Comparison of ENCODE assay signal across 27 cellular contexts in the genomic region with DNA sequence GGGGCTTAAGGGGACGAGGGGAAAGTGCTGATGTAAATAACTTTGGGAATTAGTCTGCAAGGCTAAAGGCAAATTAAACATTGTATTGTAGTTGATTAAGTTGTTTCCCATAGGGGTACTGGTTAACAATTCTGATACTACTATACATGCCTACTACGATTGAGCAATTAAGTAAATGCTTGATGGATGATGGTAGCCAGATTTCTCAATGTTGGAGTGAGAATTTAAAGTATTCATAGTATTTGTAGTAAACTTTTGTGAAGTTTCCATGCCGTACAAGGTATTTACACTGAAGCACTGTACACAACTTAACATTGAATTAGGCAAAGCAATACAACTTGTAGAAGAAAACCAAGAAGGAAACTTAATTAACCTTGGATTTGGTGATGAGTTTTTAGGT.
"Had no signal": no experiment of that assay in that cellular context is flagged by ENCODE, and none has a peak within 500 bp of the region (broad histone marks: within the 10 kb centered on the region; RNA-seq: fewer than 3 reads in every experiment).

No MANE protein-coding gene starts in this region.

- H3K27ac Mint-ChIP-seq: stimulated activated effector memory CD8-positive, alpha-beta T cell treated with anti-CD3 and anti-CD28 coated beads, Interleukin-12 subunit alpha, Interleukin-12 subunit beta, amount 100 ng/mL, for 72 hours; stimulated activated memory B cell treated with anti-CD40 and anti-IgM and Interleukin-4, amounts not matched to agents 10 μg/mL and 1 μg/mL and 100 μg/mL, for 72 hours; stimulated activated naive B cell treated with anti-CD40 and anti-IgM and Interleukin-4, amounts not matched to agents 10 μg/mL and 1 μg/mL and 100 μg/mL, for 72 hours; stimulated activated naive CD8-positive, alpha-beta T cell treated with anti-CD3 and anti-CD28 coated beads, Interleukin-15, amount 100 ng/mL, for 72 hours; stimulated activated naive CD8-positive, alpha-beta T cell treated with anti-CD3 and anti-CD28 coated beads, Interleukin-15, Interleukin-2, amounts not matched to agents 100 ng/mL and 50 ng/mL, for 24 hours; type B pancreatic cell had no signal

- DNase-seq: stimulated activated CD4-positive, alpha-beta T cell treated with anti-CD3 and anti-CD28 coated beads, Interleukin-2, amount 100 ng/mL, for 48 hours; stimulated activated CD4-positive, alpha-beta T cell treated with anti-CD3 and anti-CD28 coated beads, Interleukin-4, amount 100 ng/mL, for 1 hour; stimulated activated CD4-positive, alpha-beta T cell treated with anti-CD3 and anti-CD28 coated beads, Interleukin-4, amount 100 ng/mL, for 24 hours; stimulated activated CD4-positive, alpha-beta T cell treated with anti-CD3 and anti-CD28 coated beads, Interleukin-4, amount 100 ng/mL, for 4 hours; stimulated activated CD8-positive, alpha-beta memory T cell treated with anti-CD3 and anti-CD28 coated beads, Interleukin-4, amount 100 ng/mL, for 48 hours; stimulated activated naive B cell treated with anti-CD40 and anti-IgM and Interleukin-4, amounts not matched to agents 10 μg/mL and 1 μg/mL and 100 μg/mL, for 72 hours; stimulated activated naive CD4-positive, alpha-beta T cell; stimulated activated naive CD4-positive, alpha-beta T cell treated with Interleukin-2 at 50 U/mL for 16 hours; stimulated activated naive CD8-positive, alpha-beta T cell treated with anti-CD3 and anti-CD28 coated beads, Interleukin-15, amount 100 ng/mL, for 72 hours; stimulated activated naive CD8-positive, alpha-beta T cell treated with anti-CD3 and anti-CD28 coated beads, Interleukin-15, Interleukin-2, amounts not matched to agents 100 U/mL and 50 U/mL, for 24 hours; stomach; substantia nigra; testis; thyroid gland; tibial artery; transverse colon; upper lobe of left lung; upper lobe of right lung; uterus had no signal

- H3K9me3 ChIP-seq: stomach, suprapubic skin, testis, thoracic aorta, thyroid gland, tibial artery, tibial nerve, transverse colon, upper lobe of left lung, upper lobe of right lung, uterus, vagina had no signal

- H3K4me3 ChIP-seq: stomach, suprapubic skin, testis, thoracic aorta, thyroid gland, tibial artery, tibial nerve, transverse colon, upper lobe of left lung, upper lobe of right lung, uterus, vagina had no signal

- H3K4me1 Mint-ChIP-seq: stimulated activated effector memory CD8-positive, alpha-beta T cell treated with anti-CD3 and anti-CD28 coated beads, Interleukin-12 subunit alpha, Interleukin-12 subunit beta, amount 100 ng/mL, for 72 hours; stimulated activated memory B cell treated with anti-CD40 and anti-IgM and Interleukin-4, amounts not matched to agents 10 μg/mL and 1 μg/mL and 100 μg/mL, for 72 hours; stimulated activated naive B cell treated with anti-CD40 and anti-IgM and Interleukin-4, amounts not matched to agents 10 μg/mL and 1 μg/mL and 100 μg/mL, for 72 hours; stimulated activated naive CD8-positive, alpha-beta T cell treated with anti-CD3 and anti-CD28 coated beads, Interleukin-15, amount 100 ng/mL, for 72 hours had no signal

- H3K4me3 Mint-ChIP-seq: stimulated activated effector memory CD8-positive, alpha-beta T cell treated with anti-CD3 and anti-CD28 coated beads, Interleukin-12 subunit alpha, Interleukin-12 subunit beta, amount 100 ng/mL, for 72 hours; stimulated activated memory B cell treated with anti-CD40 and anti-IgM and Interleukin-4, amounts not matched to agents 10 μg/mL and 1 μg/mL and 100 μg/mL, for 72 hours; stimulated activated naive B cell treated with anti-CD40 and anti-IgM and Interleukin-4, amounts not matched to agents 10 μg/mL and 1 μg/mL and 100 μg/mL, for 72 hours; stimulated activated naive CD8-positive, alpha-beta T cell treated with anti-CD3 and anti-CD28 coated beads, Interleukin-15, amount 100 ng/mL, for 72 hours; stimulated activated naive CD8-positive, alpha-beta T cell treated with anti-CD3 and anti-CD28 coated beads, Interleukin-15, Interleukin-2, amounts not matched to agents 100 ng/mL and 50 ng/mL, for 24 hours; type B pancreatic cell had no signal

- H3K36me3 ChIP-seq: stomach, suprapubic skin, thoracic aorta, thyroid gland, tibial artery, tibial nerve, transverse colon, upper lobe of left lung, upper lobe of right lung, uterus, vagina had no signal

- H3K4me1 ChIP-seq: stomach, suprapubic skin, testis, thyroid gland, tibial artery, tibial nerve, transverse colon, upper lobe of left lung, upper lobe of right lung, uterus, vagina had no signal

- ATAC-seq: stimulated activated effector memory CD8-positive, alpha-beta T cell treated with anti-CD3 and anti-CD28 coated beads, Interleukin-12 subunit alpha, Interleukin-12 subunit beta, amount 100 ng/mL, for 72 hours; stimulated activated memory B cell treated with anti-CD40 and anti-IgM and Interleukin-4, amounts not matched to agents 10 μg/mL and 1 μg/mL and 100 μg/mL, for 72 hours; stimulated activated naive B cell treated with anti-CD40 and anti-IgM and Interleukin-4, amounts not matched to agents 10 μg/mL and 1 μg/mL and 100 μg/mL, for 72 hours; stimulated activated naive CD8-positive, alpha-beta T cell treated with anti-CD3 and anti-CD28 coated beads, Interleukin-15, amount 100 ng/mL, for 72 hours; stimulated activated naive CD8-positive, alpha-beta T cell treated with anti-CD3 and anti-CD28 coated beads, Interleukin-15, Interleukin-2, amounts not matched to agents 100 U/mL and 50 U/mL, for 24 hours; upper lobe of right lung had no signal

- H3K27me3 Mint-ChIP-seq: stimulated activated memory B cell treated with anti-CD40 and anti-IgM and Interleukin-4, amounts not matched to agents 10 μg/mL and 1 μg/mL and 100 μg/mL, for 72 hours; stimulated activated naive B cell treated with anti-CD40 and anti-IgM and Interleukin-4, amounts not matched to agents 10 μg/mL and 1 μg/mL and 100 μg/mL, for 72 hours; stimulated activated naive CD8-positive, alpha-beta T cell treated with anti-CD3 and anti-CD28 coated beads, Interleukin-15, amount 100 ng/mL, for 72 hours; stimulated activated naive CD8-positive, alpha-beta T cell treated with anti-CD3 and anti-CD28 coated beads, Interleukin-15, Interleukin-2, amounts not matched to agents 100 ng/mL and 50 ng/mL, for 24 hours; type B pancreatic cell had no signal

- H3K27me3 ChIP-seq: stomach, suprapubic skin, testis, thyroid gland, tibial artery, tibial nerve, transverse colon, upper lobe of left lung, upper lobe of right lung, uterus, vagina had no signal

- H3K27ac ChIP-seq: stomach, suprapubic skin, testis, thoracic aorta, thyroid gland, tibial artery, tibial nerve, transverse colon, upper lobe of left lung, upper lobe of right lung, uterus, vagina had no signal

- H3K36me3 Mint-ChIP-seq: stimulated activated effector memory CD8-positive, alpha-beta T cell treated with anti-CD3 and anti-CD28 coated beads, Interleukin-12 subunit alpha, Interleukin-12 subunit beta, amount 100 ng/mL, for 72 hours; stimulated activated memory B cell treated with anti-CD40 and anti-IgM and Interleukin-4, amounts not matched to agents 10 μg/mL and 1 μg/mL and 100 μg/mL, for 72 hours; stimulated activated naive B cell treated with anti-CD40 and anti-IgM and Interleukin-4, amounts not matched to agents 10 μg/mL and 1 μg/mL and 100 μg/mL, for 72 hours; type B pancreatic cell had no signal
